In the genomic region with DNA sequence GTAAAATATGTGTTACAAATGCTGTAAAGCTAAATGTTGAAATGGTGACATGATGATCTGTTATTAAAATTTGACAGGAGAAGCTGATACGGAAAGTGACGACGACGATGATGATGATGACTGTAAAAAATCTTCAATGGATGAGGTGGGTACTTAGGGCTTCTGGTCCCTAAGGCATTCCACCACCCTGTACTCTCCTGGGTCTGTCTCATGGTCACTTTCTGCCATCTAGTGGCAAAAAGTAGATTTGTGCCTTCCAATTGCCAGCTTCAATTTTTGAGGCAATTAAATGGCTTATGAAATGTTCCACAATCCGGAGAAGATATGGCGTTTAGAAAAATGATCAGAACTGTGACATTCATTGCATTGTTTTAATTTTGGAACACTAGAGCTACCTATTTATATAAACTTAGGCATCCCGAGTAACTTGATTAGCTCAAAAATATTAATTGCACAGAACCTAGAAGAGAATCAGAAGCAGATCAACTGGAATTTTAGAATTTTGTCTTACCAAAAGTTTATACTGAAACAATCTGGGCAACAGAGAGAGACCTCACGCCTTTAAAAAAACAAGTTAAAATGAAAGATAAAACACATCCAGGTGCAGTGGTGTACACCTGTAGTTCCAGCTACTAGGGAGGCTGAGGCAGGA, we compare ENCODE assay signal across 1 cellular context.
TF ChIP-seq lines count a peak whose summit lies in the region.

No MANE protein-coding gene starts in this region.

TF ChIP-seq in HepG2, 621 proteins besides CTCF, POLR2A, EP300 and RAD21 (continued from another document and continues in another):
- TF ChIP-seq, protein P1, sequence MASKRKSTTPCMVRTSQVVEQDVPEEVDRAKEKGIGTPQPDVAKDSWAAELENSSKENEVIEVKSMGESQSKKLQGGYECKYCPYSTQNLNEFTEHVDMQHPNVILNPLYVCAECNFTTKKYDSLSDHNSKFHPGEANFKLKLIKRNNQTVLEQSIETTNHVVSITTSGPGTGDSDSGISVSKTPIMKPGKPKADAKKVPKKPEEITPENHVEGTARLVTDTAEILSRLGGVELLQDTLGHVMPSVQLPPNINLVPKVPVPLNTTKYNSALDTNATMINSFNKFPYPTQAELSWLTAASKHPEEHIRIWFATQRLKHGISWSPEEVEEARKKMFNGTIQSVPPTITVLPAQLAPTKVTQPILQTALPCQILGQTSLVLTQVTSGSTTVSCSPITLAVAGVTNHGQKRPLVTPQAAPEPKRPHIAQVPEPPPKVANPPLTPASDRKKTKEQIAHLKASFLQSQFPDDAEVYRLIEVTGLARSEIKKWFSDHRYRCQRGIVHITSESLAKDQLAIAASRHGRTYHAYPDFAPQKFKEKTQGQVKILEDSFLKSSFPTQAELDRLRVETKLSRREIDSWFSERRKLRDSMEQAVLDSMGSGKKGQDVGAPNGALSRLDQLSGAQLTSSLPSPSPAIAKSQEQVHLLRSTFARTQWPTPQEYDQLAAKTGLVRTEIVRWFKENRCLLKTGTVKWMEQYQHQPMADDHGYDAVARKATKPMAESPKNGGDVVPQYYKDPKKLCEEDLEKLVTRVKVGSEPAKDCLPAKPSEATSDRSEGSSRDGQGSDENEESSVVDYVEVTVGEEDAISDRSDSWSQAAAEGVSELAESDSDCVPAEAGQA (IDR thresholded peaks at IDR 0.05; ENCODE audit: low read depth) = no peak
- TF ChIP-seq, protein P1 (CRISPR knock-in tag; IDR thresholded peaks at IDR 0.05; ENCODE audit: borderline replicate concordance) = no peak
- TF ChIP-seq GATAD2A (CRISPR knock-in tag; IDR thresholded peaks at IDR 0.05) (peak; percentile 39; the same call in 1 of the 2 replicates), IKZF1 (IDR thresholded peaks at IDR 0.05) (no peak), DR1 (CRISPR knock-in tag; IDR thresholded peaks at IDR 0.05) (no peak), SMAD3 (CRISPR knock-in tag; IDR thresholded peaks at IDR 0.05) (no peak), ZNF530 (CRISPR knock-in tag; IDR thresholded peaks at IDR 0.05; ENCODE audit: low read depth) (no peak), KDM3A (CRISPR knock-in tag; IDR thresholded peaks at IDR 0.05; ENCODE audit: low read depth) (0 out of 2 replicates have a peak, but pooled peaks have one; percentile 71), CEBPG (CRISPR knock-in tag; IDR thresholded peaks at IDR 0.05) (peak; percentile 9; the same call in 1 of the 2 replicates), PAF1 (CRISPR knock-in tag; IDR thresholded peaks at IDR 0.05) (no peak), ZFP36L1 (CRISPR knock-in tag; IDR thresholded peaks at IDR 0.05) (peak; percentile 55; the same call in 1 of the 2 replicates), ATM (IDR thresholded peaks at IDR 0.05; ENCODE audit: borderline replicate concordance) (no peak), ZNF263 (CRISPR knock-in tag; IDR thresholded peaks at IDR 0.05) (no peak), STAG1 (CRISPR knock-in tag; IDR thresholded peaks at IDR 0.05) (peak; percentile 99), ELF3 (CRISPR knock-in tag; IDR thresholded peaks at IDR 0.05) (peak; percentile 54; the same call in 1 of the 2 replicates), NRL (CRISPR knock-in tag; IDR thresholded peaks at IDR 0.05; ENCODE audit: borderline replicate concordance) (no peak), PHF5A (CRISPR knock-in tag; IDR thresholded peaks at IDR 0.05; ENCODE audit: low read depth, unreplicated experiment) (no peak), ZNF782 (CRISPR knock-in tag; IDR thresholded peaks at IDR 0.05; ENCODE audit: borderline replicate concordance) (no peak), ZFP41 (CRISPR knock-in tag; IDR thresholded peaks at IDR 0.05; ENCODE audit: borderline replicate concordance) (no peak), FOXK1 (CRISPR knock-in tag; IDR thresholded peaks at IDR 0.05; ENCODE audit: borderline replicate concordance, low read depth) (peak; percentile 42; the same call in 1 of the 2 replicates), TCF7 (IDR thresholded peaks at IDR 0.05; ENCODE audit: low read depth) (no peak), THAP11 (CRISPR knock-in tag; IDR thresholded peaks at IDR 0.05) (peak; percentile 52), MIXL1 (CRISPR knock-in tag; IDR thresholded peaks at IDR 0.05) (peak; percentile 86)
- TF ChIP-seq, protein P2, sequence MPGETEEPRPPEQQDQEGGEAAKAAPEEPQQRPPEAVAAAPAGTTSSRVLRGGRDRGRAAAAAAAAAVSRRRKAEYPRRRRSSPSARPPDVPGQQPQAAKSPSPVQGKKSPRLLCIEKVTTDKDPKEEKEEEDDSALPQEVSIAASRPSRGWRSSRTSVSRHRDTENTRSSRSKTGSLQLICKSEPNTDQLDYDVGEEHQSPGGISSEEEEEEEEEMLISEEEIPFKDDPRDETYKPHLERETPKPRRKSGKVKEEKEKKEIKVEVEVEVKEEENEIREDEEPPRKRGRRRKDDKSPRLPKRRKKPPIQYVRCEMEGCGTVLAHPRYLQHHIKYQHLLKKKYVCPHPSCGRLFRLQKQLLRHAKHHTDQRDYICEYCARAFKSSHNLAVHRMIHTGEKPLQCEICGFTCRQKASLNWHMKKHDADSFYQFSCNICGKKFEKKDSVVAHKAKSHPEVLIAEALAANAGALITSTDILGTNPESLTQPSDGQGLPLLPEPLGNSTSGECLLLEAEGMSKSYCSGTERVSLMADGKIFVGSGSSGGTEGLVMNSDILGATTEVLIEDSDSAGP (CRISPR knock-in tag; IDR thresholded peaks at IDR 0.05; ENCODE audit: borderline replicate concordance) = no peak
- TF ChIP-seq, protein P3, sequence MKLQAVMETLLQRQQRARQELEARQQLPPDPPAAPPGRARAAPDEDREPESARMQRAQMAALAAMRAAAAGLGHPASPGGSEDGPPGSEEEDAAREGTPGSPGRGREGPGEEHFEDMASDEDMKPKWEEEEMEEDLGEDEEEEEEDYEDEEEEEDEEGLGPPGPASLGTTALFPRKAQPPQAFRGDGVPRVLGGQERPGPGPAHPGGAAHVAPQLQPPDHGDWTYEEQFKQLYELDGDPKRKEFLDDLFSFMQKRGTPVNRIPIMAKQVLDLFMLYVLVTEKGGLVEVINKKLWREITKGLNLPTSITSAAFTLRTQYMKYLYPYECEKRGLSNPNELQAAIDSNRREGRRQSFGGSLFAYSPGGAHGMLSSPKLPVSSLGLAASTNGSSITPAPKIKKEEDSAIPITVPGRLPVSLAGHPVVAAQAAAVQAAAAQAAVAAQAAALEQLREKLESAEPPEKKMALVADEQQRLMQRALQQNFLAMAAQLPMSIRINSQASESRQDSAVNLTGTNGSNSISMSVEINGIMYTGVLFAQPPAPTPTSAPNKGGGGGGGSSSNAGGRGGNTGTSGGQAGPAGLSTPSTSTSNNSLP (IDR thresholded peaks at IDR 0.05; ENCODE audit: low read depth, low read length) = peak; percentile 81
- TF ChIP-seq, protein P4, sequence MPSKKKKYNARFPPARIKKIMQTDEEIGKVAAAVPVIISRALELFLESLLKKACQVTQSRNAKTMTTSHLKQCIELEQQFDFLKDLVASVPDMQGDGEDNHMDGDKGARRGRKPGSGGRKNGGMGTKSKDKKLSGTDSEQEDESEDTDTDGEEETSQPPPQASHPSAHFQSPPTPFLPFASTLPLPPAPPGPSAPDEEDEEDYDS (CRISPR knock-in tag; IDR thresholded peaks at IDR 0.05) = peak; percentile 35; the same call in 1 of the 2 replicates
- TF ChIP-seq, protein P5, sequence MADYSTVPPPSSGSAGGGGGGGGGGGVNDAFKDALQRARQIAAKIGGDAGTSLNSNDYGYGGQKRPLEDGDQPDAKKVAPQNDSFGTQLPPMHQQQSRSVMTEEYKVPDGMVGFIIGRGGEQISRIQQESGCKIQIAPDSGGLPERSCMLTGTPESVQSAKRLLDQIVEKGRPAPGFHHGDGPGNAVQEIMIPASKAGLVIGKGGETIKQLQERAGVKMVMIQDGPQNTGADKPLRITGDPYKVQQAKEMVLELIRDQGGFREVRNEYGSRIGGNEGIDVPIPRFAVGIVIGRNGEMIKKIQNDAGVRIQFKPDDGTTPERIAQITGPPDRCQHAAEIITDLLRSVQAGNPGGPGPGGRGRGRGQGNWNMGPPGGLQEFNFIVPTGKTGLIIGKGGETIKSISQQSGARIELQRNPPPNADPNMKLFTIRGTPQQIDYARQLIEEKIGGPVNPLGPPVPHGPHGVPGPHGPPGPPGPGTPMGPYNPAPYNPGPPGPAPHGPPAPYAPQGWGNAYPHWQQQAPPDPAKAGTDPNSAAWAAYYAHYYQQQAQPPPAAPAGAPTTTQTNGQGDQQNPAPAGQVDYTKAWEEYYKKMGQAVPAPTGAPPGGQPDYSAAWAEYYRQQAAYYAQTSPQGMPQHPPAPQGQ (CRISPR knock-in tag; IDR thresholded peaks at IDR 0.05; ENCODE audit: borderline replicate concordance) = no peak
- TF ChIP-seq, protein P6, sequence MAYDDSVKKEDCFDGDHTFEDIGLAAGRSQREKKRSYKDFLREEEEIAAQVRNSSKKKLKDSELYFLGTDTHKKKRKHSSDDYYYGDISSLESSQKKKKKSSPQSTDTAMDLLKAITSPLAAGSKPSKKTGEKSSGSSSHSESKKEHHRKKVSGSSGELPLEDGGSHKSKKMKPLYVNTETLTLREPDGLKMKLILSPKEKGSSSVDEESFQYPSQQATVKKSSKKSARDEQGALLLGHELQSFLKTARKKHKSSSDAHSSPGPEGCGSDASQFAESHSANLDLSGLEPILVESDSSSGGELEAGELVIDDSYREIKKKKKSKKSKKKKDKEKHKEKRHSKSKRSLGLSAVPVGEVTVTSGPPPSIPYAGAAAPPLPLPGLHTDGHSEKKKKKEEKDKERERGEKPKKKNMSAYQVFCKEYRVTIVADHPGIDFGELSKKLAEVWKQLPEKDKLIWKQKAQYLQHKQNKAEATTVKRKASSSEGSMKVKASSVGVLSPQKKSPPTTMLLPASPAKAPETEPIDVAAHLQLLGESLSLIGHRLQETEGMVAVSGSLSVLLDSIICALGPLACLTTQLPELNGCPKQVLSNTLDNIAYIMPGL (CRISPR knock-in tag; IDR thresholded peaks at IDR 0.05; ENCODE audit: borderline replicate concordance in 1 of 2, low read depth in 1 of 2) = peak in 1 of 2 experiments; percentile 58; a peak in 2 of 4 replicates
- TF ChIP-seq, protein P7, sequence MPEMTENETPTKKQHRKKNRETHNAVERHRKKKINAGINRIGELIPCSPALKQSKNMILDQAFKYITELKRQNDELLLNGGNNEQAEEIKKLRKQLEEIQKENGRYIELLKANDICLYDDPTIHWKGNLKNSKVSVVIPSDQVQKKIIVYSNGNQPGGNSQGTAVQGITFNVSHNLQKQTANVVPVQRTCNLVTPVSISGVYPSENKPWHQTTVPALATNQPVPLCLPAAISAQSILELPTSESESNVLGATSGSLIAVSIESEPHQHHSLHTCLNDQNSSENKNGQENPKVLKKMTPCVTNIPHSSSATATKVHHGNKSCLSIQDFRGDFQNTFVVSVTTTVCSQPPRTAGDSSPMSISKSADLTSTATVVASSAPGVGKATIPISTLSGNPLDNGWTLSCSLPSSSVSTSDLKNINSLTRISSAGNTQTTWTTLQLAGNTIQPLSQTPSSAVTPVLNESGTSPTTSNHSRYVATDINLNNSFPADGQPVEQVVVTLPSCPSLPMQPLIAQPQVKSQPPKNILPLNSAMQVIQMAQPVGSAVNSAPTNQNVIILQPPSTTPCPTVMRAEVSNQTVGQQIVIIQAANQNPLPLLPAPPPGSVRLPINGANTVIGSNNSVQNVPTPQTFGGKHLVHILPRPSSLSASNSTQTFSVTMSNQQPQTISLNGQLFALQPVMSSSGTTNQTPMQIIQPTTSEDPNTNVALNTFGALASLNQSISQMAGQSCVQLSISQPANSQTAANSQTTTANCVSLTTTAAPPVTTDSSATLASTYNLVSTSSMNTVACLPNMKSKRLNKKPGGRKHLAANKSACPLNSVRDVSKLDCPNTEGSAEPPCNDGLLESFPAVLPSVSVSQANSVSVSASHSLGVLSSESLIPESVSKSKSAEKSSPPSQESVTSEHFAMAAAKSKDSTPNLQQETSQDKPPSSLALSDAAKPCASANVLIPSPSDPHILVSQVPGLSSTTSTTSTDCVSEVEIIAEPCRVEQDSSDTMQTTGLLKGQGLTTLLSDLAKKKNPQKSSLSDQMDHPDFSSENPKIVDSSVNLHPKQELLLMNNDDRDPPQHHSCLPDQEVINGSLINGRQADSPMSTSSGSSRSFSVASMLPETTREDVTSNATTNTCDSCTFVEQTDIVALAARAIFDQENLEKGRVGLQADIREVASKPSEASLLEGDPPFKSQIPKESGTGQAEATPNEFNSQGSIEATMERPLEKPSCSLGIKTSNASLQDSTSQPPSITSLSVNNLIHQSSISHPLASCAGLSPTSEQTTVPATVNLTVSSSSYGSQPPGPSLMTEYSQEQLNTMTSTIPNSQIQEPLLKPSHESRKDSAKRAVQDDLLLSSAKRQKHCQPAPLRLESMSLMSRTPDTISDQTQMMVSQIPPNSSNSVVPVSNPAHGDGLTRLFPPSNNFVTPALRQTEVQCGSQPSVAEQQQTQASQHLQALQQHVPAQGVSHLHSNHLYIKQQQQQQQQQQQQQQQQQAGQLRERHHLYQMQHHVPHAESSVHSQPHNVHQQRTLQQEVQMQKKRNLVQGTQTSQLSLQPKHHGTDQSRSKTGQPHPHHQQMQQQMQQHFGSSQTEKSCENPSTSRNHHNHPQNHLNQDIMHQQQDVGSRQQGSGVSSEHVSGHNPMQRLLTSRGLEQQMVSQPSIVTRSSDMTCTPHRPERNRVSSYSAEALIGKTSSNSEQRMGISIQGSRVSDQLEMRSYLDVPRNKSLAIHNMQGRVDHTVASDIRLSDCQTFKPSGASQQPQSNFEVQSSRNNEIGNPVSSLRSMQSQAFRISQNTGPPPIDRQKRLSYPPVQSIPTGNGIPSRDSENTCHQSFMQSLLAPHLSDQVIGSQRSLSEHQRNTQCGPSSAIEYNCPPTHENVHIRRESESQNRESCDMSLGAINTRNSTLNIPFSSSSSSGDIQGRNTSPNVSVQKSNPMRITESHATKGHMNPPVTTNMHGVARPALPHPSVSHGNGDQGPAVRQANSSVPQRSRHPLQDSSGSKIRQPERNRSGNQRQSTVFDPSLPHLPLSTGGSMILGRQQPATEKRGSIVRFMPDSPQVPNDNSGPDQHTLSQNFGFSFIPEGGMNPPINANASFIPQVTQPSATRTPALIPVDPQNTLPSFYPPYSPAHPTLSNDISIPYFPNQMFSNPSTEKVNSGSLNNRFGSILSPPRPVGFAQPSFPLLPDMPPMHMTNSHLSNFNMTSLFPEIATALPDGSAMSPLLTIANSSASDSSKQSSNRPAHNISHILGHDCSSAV (CRISPR knock-in tag; IDR thresholded peaks at IDR 0.05; ENCODE audit: borderline replicate concordance) = no peak
- TF ChIP-seq, protein P8, sequence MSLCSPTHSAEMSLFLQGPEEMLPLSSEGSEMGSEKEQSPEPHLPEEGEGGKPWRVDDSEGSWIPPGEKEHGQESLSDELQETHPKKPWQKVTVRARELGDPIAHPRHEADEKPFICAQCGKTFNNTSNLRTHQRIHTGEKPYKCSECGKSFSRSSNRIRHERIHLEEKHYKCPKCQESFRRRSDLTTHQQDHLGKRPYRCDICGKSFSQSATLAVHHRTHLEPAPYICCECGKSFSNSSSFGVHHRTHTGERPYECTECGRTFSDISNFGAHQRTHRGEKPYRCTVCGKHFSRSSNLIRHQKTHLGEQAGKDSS (CRISPR knock-in tag; IDR thresholded peaks at IDR 0.05; ENCODE audit: borderline replicate concordance, low read depth) = no peak
